In genomic region chr2:46163804-46164569, GRCh38 we compare ENCODE assay signal across 10 cellular contexts.
DNase-seq lines count a peak whose midpoint lies in the region; ATAC-seq and TF ChIP-seq lines count a peak whose summit lies in the region.
"Had no signal": no experiment of that assay in that cellular context is flagged by ENCODE, and none has a peak within 500 bp of the region (broad histone marks: within the 10 kb centered on the region; RNA-seq: fewer than 3 reads in every experiment).

No MANE protein-coding gene starts in this region.

- H3K27me3 ChIP-seq in IMR-90 (ENCODE audit: control insufficient read depth, insufficient read depth, low read length) = no peaks in the 10 kb centered on the region
- H3K27me3 ChIP-seq in endodermal cell (ENCODE audit: control insufficient read depth, insufficient read depth, low read length, poor library complexity, severe bottlenecking) = peaks cover 19% of the 10 kb centered on the region
- H3K27me3 ChIP-seq: dorsolateral prefrontal cortex had no signal

- H3K14ac ChIP-seq in IMR-90 (replicated peaks; ENCODE audit: low read depth, low read length) = peak overlapping the region; percentile 84

- peak overlapping the region; percentile 27; the same call in 1 of the 2 replicates for H3K27ac ChIP-seq in IMR-90 (ENCODE audit: insufficient read depth, low read length)
- no peak overlapping the region for H3K27ac ChIP-seq in endodermal cell (ENCODE audit: low read depth, low read length)

- peak overlapping the region; percentile 75 for H4K91ac ChIP-seq in IMR-90 (ENCODE audit: insufficient read depth, low read depth, low read length)

- H2AK9ac ChIP-seq in IMR-90 (replicated peaks; ENCODE audit: low read depth, low read length, poor library complexity) = peak overlapping the region; percentile 58

- no peak overlapping the region for H2AFZ ChIP-seq in IMR-90 (replicated peaks; ENCODE audit: low read length, poor library complexity)

- H3K9me3 Mint-ChIP-seq in endodermal cell (no peaks in the 10 kb centered on the region), nephron progenitor cell (no peaks in the 10 kb centered on the region), glutamatergic neuron (ENCODE audit: unreplicated experiment) (peaks cover 4% of the 10 kb centered on the region)
- no peaks in the 10 kb centered on the region for H3K9me3 Mint-ChIP-seq in activated T-cell treated with anti-CD3 and anti-CD28 coated beads, Interleukin-2, amount 50 U/mL, for 72 hours

- H3K4me2 ChIP-seq in IMR-90 (ENCODE audit: low read depth, low read length) = no peak overlapping the region

- in situ Hi-C loops in IMR-90 (cut with MboI; ENCODE audit: low sequenced_read_pairs) = no loop called here

- DNase-seq in 8988T (peak; percentile 62), IMR-90 (peak; percentile 33), endodermal cell (peak; percentile 12), nephron progenitor cell (no peak), GF-D8 (lab: John Stamatoyannopoulos, UW) (no peak), glutamatergic neuron (no peak), NCI-H146 (lab: John Stamatoyannopoulos, UW) (no peak)
- DNase-seq in activated T-cell treated with anti-CD3 and anti-CD28 coated beads, Interleukin-2, amount 50 U/mL, for 72 hours = no peak
- DNase-seq: AML-193 had no signal

- H4K8ac ChIP-seq in IMR-90 (ENCODE audit: low read depth in 2 of 2, low read length in 2 of 2) = peak overlapping the region; percentile 7 to 68; a peak in 1 of 4 replicates

- H2BK120ac ChIP-seq in IMR-90 (ENCODE audit: low read depth, low read length) = peak overlapping the region; percentile 78

- H4K20me1 ChIP-seq in IMR-90 (ENCODE audit: insufficient read depth, low read length) = no peaks in the 10 kb centered on the region

- peaks cover 55% of the 10 kb centered on the region for H3K27me3 Mint-ChIP-seq in endodermal cell (ENCODE audit: insufficient read depth)
- peaks cover 7% of the 10 kb centered on the region for H3K27me3 Mint-ChIP-seq in nephron progenitor cell (ENCODE audit: low read depth, poor library complexity)
- no peaks in the 10 kb centered on the region for H3K27me3 Mint-ChIP-seq in activated T-cell treated with anti-CD3 and anti-CD28 coated beads, Interleukin-2, amount 50 U/mL, for 72 hours (ENCODE audit: low read depth)
- H3K27me3 Mint-ChIP-seq in glutamatergic neuron (ENCODE audit: unreplicated experiment) = peaks cover 6% of the 10 kb centered on the region

- H3K4me3 Mint-ChIP-seq in endodermal cell = no peak overlapping the region
- no peak overlapping the region for H3K4me3 Mint-ChIP-seq in nephron progenitor cell
- H3K4me3 Mint-ChIP-seq in activated T-cell treated with anti-CD3 and anti-CD28 coated beads, Interleukin-2, amount 50 U/mL, for 72 hours = no peak overlapping the region
- no peak overlapping the region for H3K4me3 Mint-ChIP-seq in glutamatergic neuron (ENCODE audit: unreplicated experiment)

- H3K4me1 Mint-ChIP-seq in endodermal cell (peaks cover 16% of the 10 kb centered on the region), nephron progenitor cell (peaks cover 42% of the 10 kb centered on the region), glutamatergic neuron (ENCODE audit: low read depth, unreplicated experiment) (peaks cover 2% of the 10 kb centered on the region)
- H3K4me1 Mint-ChIP-seq in activated T-cell treated with anti-CD3 and anti-CD28 coated beads, Interleukin-2, amount 50 U/mL, for 72 hours (ENCODE audit: low read depth) = no peaks in the 10 kb centered on the region

- no peaks in the 10 kb centered on the region for H3K9me3 ChIP-seq in IMR-90 (ENCODE audit: control insufficient read depth, insufficient read depth, low read length)
- H3K9me3 ChIP-seq in endodermal cell (ENCODE audit: control insufficient read depth, low read length) = no peaks in the 10 kb centered on the region

- TF ChIP-seq RAD21 in IMR-90 (IDR thresholded peaks at IDR 0.05; ENCODE audit: low read length) = no peak

- H3K4ac ChIP-seq in IMR-90 (ENCODE audit: low read depth, low read length) = peak overlapping the region; percentile 88

- CTCF ChIA-PET in IMR-90 (lab: Yijun Ruan, JAX) = interaction anchor here (0.6 to 1.2 kb wide), 2 partner anchors 101 to 1738 kb away, joined by 3 to 6 read pairs; no protein-coding TSS in a partner anchor

- H3K4me1 ChIP-seq in IMR-90 (ENCODE audit: control insufficient read depth, insufficient read depth, low read length) (peaks cover 26% of the 10 kb centered on the region), endodermal cell (ENCODE audit: control insufficient read depth, insufficient read depth, low read length) (peaks cover 8% of the 10 kb centered on the region)

- H3K36me3 Mint-ChIP-seq in endodermal cell (ENCODE audit: low read depth) (no peaks in the 10 kb centered on the region), nephron progenitor cell (ENCODE audit: low read depth) (no peaks in the 10 kb centered on the region), glutamatergic neuron (ENCODE audit: unreplicated experiment) (peaks cover 7% of the 10 kb centered on the region)
- H3K36me3 Mint-ChIP-seq in activated T-cell treated with anti-CD3 and anti-CD28 coated beads, Interleukin-2, amount 50 U/mL, for 72 hours (ENCODE audit: insufficient read depth in 2 of 2) = no peaks in the 10 kb centered on the region

- TF ChIP-seq POLR2A in IMR-90 (IDR thresholded peaks at IDR 0.05; ENCODE audit: low read depth, low read length) = no peak

- H3K4me3 ChIP-seq in IMR-90 (ENCODE audit: insufficient read depth, low read depth, low read length) (no peak overlapping the region), endodermal cell (ENCODE audit: low read length) (no peak overlapping the region)

- H4K5ac ChIP-seq in IMR-90 (ENCODE audit: low read depth, low read length) = no peak overlapping the region; the same call in none of the 2 replicates

- H3K56ac ChIP-seq in IMR-90 (ENCODE audit: extremely low read depth, insufficient read depth, low read length) = no peak overlapping the region

- H3K36me3 ChIP-seq in IMR-90 (ENCODE audit: control insufficient read depth, insufficient read depth, low read length) = peaks cover 12% of the 10 kb centered on the region; the same call in 1 of the 2 replicates
- H3K36me3 ChIP-seq in endodermal cell (ENCODE audit: control insufficient read depth, insufficient read depth, low read length) = no peaks in the 10 kb centered on the region

- peak overlapping the region; percentile 93 for H3K23ac ChIP-seq in IMR-90 (ENCODE audit: low read depth, low read length)

- no peak overlapping the region for H3K9ac ChIP-seq in IMR-90 (ENCODE audit: low read depth, low read length)
- H3K9ac ChIP-seq in endodermal cell (ENCODE audit: extremely low read depth, low read length, poor library complexity, severe bottlenecking) = no peak overlapping the region

- peaks cover 28% of the 10 kb centered on the region for H3K9me1 ChIP-seq in IMR-90 (ENCODE audit: insufficient read depth, low read length)

- TF ChIP-seq CTCF in IMR-90 (conservative IDR thresholded peaks at IDR 0.05; ENCODE audit: low read depth, low read length) = no peak
- TF ChIP-seq CTCF in endodermal cell (conservative IDR thresholded peaks at IDR 0.05) = no peak
- TF ChIP-seq CTCF in nephron progenitor cell (IDR thresholded peaks at IDR 0.05) = no peak
- no peak for TF ChIP-seq CTCF in glutamatergic neuron (IDR thresholded peaks at IDR 0.05; ENCODE audit: partially characterized antibody, unreplicated experiment)

- H2BK20ac ChIP-seq in IMR-90 (ENCODE audit: low read depth, low read length) = peak overlapping the region; percentile 69

- H2BK5ac ChIP-seq in IMR-90 (ENCODE audit: low read depth, low read length, poor library complexity, severe bottlenecking) = peak overlapping the region; percentile 27

- dilution Hi-C loops in IMR-90 (cut with HindIII; ENCODE audit: low sequenced_read_pairs, unreplicated experiment) = no loop called here

- H3K18ac ChIP-seq in IMR-90 (ENCODE audit: low read depth, low read length) = peak overlapping the region; percentile 25

- ATAC-seq in IMR-90 (ENCODE audit: low read depth) = no peak
- ATAC-seq in activated T-cell treated with anti-CD3 and anti-CD28 coated beads, Interleukin-2, amount 50 U/mL, for 72 hours (replicated peaks in 1 of 2) = no peak

- H2BK15ac ChIP-seq in IMR-90 (ENCODE audit: low read depth, low read length) = peak overlapping the region; percentile 55; the same call in 2 of the 3 replicates

- no TSS peak for BruUV-seq in IMR-90 (replicated peaks; lab: Mats Ljungman, UMichigan)

- POLR2A ChIA-PET in IMR-90 (lab: Charles Lee; ENCODE audit: unreplicated experiment) = interaction anchor here (1.1 kb wide), 1 partner anchor 133 kb away, joined by 3 read pairs; the partner anchor contains the start of gene EPAS1

- 0% methylated on average over 1 of the region's 8 CpGs; no CpG with 5 or more reads in 1 of the 2 experiments for WGBS in IMR-90 (ENCODE audit: extremely low coverage in 2 of 2, insufficient read length in 1 of 2), 2 experiments
- WGBS in endodermal cell (ENCODE audit: insufficient coverage in 1 of 2, insufficient read length in 1 of 2), 2 experiments = 82 to 83% methylated on average over 7 to 8 of the region's 8 CpGs

- H3K27ac Mint-ChIP-seq in endodermal cell = no peak overlapping the region
- H3K27ac Mint-ChIP-seq in nephron progenitor cell = peak overlapping the region; percentile 47
- no peak overlapping the region for H3K27ac Mint-ChIP-seq in activated T-cell treated with anti-CD3 and anti-CD28 coated beads, Interleukin-2, amount 50 U/mL, for 72 hours
- no peak overlapping the region for H3K27ac Mint-ChIP-seq in glutamatergic neuron (ENCODE audit: unreplicated experiment)

- peaks cover 0 to 18% of the 10 kb centered on the region in 2 experiments; a peak in 2 of 4 replicates for H3K79me1 ChIP-seq in IMR-90 (ENCODE audit: low read depth in 1 of 2, low read length in 2 of 2)

- intact Hi-C loops in IMR-90 (cut with micrococcal nuclease) = no loop called here

- H2AK5ac ChIP-seq in IMR-90 (ENCODE audit: low read depth, low read length) = peak overlapping the region; percentile 71

TF ChIP-seq in IMR-90, 13 proteins besides CTCF, POLR2A, EP300 and RAD21:
- no peak for TF ChIP-seq CHD1 (IDR thresholded peaks at IDR 0.05; ENCODE audit: low read depth, low read length)
- no peak for TF ChIP-seq FOS (IDR thresholded peaks at IDR 0.05; ENCODE audit: low read depth, low read length)
- no peak for TF ChIP-seq CEBPB (IDR thresholded peaks at IDR 0.05; ENCODE audit: low read depth, low read length)
- no peak for TF ChIP-seq BHLHE40 (IDR thresholded peaks at IDR 0.05; ENCODE audit: low read depth, low read length)
- TF ChIP-seq MAFK (IDR thresholded peaks at IDR 0.05; ENCODE audit: low read depth, low read length) = no peak
- no peak for TF ChIP-seq MXI1 (IDR thresholded peaks at IDR 0.05; ENCODE audit: borderline replicate concordance, low read depth, low read length)

Comparison
In these comparisons a context has a peak if more than half of its experiments do, and no peak if none do; other contexts are left out.
1. DNase-seq: peak in 8988T (single experiment), IMR-90 (single experiment) and endodermal cell (single experiment); none in nephron progenitor cell (single experiment), GF-D8 (single experiment), activated T-cell treated with anti-CD3 and anti-CD28 coated beads, Interleukin-2, amount 50 U/mL, for 72 hours (0 of 2), glutamatergic neuron (single experiment) and NCI-H146 (single experiment).